ENCODE assay signal across 18 cellular contexts in genomic region chr1:247453256-247453655, GRCh38.
DNase-seq lines count a peak whose midpoint lies in the region; TF ChIP-seq lines count a peak whose summit lies in the region.
"Had no signal": no experiment of that assay in that cellular context is flagged by ENCODE, and none has a peak within 500 bp of the region (broad histone marks: within the 10 kb centered on the region; RNA-seq: fewer than 3 reads in every experiment).

No MANE protein-coding gene starts in this region.

- no peaks in the 10 kb centered on the region for H3K9me3 ChIP-seq in HEK293 (ENCODE audit: control insufficient read depth, insufficient read depth, low read depth, low read length)
- H3K9me3 ChIP-seq: BLaER1 had no signal

- no peaks in the 10 kb centered on the region for H3K4me1 ChIP-seq in HEK293 (ENCODE audit: control insufficient read depth, insufficient read depth, low read length)
- H3K4me1 ChIP-seq: BLaER1 had no signal

- H3K36me3 ChIP-seq in HEK293 (ENCODE audit: control insufficient read depth in 2 of 2, insufficient read depth in 1 of 2, low read length in 2 of 2): no peaks in the 10 kb centered on the region

- TF ChIP-seq CTCF in HEK293 (tag by site-specific recombination; IDR thresholded peaks at IDR 0.05) (no peak), NB4 (IDR thresholded peaks at IDR 0.05; ENCODE audit: low read depth, low read length) (no peak)

- CTCF ChIA-PET in HEK293 (lab: Yijun Ruan, JAX): no interaction called here

- no peak overlapping the region for H3K4me3 ChIP-seq in HEK293 (ENCODE audit: low read depth, low read length)
- no peak overlapping the region for H3K4me3 ChIP-seq in NB4 (ENCODE audit: low read depth, low read length)
- H3K4me3 ChIP-seq: BLaER1, GM23338 had no signal

- DNase-seq in NB4 (ENCODE audit: low read depth): peak; percentile 58
- DNase-seq in SKM-1 treated with dmso at 0.1 percent for 144 hours (lab: John Stamatoyannopoulos, UW; ENCODE audit: unreplicated experiment): peak; percentile 50
- peak; percentile 11 for DNase-seq in iris pigment epithelial cell (ENCODE audit: low read depth)
- DNase-seq in erythroblast (lab: John Stamatoyannopoulos, UW): no peak
- no peak for DNase-seq in activated T-cell treated with anti-CD3 and anti-CD28 coated beads, Interleukin-2, amount 50 U/mL, for 1 hour
- no peak for DNase-seq in NCI-H748 treated with DMSO at 0.1 percent for 48 hours (lab: John Stamatoyannopoulos, UW)
- DNase-seq: CD8-positive, alpha-beta T cell; DMS153; HCEC 1CT; NCI-H1105; NCI-H2029 treated with DMSO at 0.1 percent for 48 hours; NCI-H2171; NCI-H345; NCI-H524; Right ventricle myocardium superior had no signal

- POLR2A ChIA-PET in HEK293 (lab: Yijun Ruan, JAX): no interaction called here

- no peak for TF ChIP-seq POLR2A in NB4 (IDR thresholded peaks at IDR 0.05; ENCODE audit: extremely low read depth, insufficient read length)
- no peak for TF ChIP-seq POLR2A in erythroblast (IDR thresholded peaks at IDR 0.05; ENCODE audit: low read length)

- H3K27ac ChIP-seq in HEK293 (ENCODE audit: extremely low read depth, low read depth, low read length): no peak overlapping the region
- H3K27ac ChIP-seq: BLaER1 had no signal

TF ChIP-seq in HEK293, 187 proteins besides CTCF, POLR2A, EP300 and RAD21:
- TF ChIP-seq SCRT2 (tag by site-specific recombination; IDR thresholded peaks at IDR 0.05): 0 out of 2 replicates have a peak, but pooled peaks have one; percentile 16
- no peak for TF ChIP-seq ZNF274 (IDR thresholded peaks at IDR 0.05; ENCODE audit: low read length)
- no peak for TF ChIP-seq ZNF274 (tag by site-specific recombination; IDR thresholded peaks at IDR 0.05; ENCODE audit: borderline replicate concordance)
- no peak for TF ChIP-seq ZNF341 (tag by site-specific recombination; IDR thresholded peaks at IDR 0.05; ENCODE audit: low read depth)

Comparison
In these comparisons a context has a peak if more than half of its experiments do, and no peak if none do; other contexts are left out.
1. DNase-seq: peak in NB4 (single experiment), SKM-1 treated with dmso at 0.1 percent for 144 hours (single experiment) and iris pigment epithelial cell (single experiment); none in erythroblast (0 of 2), activated T-cell treated with anti-CD3 and anti-CD28 coated beads, Interleukin-2, amount 50 U/mL, for 1 hour (single experiment) and NCI-H748 treated with DMSO at 0.1 percent for 48 hours (single experiment).